In the genomic region with DNA sequence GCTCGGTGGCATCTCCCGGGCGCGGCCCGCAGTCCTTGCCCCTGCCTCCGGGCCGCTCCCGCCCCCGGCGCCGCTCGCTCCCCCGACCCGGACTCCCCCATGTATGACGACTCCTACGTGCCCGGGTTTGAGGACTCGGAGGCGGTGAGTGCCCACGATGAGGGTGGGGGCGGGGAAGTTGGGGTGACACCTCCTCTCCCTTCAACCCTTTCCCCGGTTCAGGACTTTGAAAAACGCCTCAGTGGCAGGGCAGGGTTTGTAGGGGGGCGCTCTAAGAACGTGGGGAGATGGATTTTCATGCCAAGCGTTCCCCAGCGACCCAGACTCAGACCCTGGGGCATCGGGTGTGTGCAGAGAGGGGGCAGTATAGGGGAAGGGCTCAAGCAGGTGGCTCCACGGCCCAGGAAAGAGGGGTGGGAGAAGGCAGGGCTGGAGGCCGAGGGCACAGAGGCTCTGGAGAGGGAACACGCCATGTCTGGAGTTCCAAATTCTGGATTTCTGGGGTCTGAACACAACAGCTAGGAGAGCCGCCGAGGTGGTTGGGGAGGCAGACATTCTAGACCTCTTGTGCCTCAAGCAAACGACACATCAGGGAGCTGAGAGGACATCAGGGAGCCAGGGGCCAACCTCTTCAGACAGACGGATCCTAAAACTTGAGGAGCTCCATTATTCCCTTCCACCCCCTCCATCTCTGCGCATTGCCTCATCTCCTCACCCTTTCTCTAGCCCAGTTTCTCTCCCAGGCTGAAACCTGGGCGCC, we compare ENCODE assay signal across 1 cellular context.
TF ChIP-seq lines count a peak whose summit lies in the region.

No MANE protein-coding gene starts in this region.

TF ChIP-seq in GM23338, 12 proteins besides CTCF, POLR2A, EP300 and RAD21:
- TF ChIP-seq POLR2AphosphoS5 (IDR thresholded peaks at IDR 0.05; ENCODE audit: low read depth), result no peak
- TF ChIP-seq NANOG (IDR thresholded peaks at IDR 0.05; ENCODE audit: borderline replicate concordance), result no peak
- TF ChIP-seq, protein P1, sequence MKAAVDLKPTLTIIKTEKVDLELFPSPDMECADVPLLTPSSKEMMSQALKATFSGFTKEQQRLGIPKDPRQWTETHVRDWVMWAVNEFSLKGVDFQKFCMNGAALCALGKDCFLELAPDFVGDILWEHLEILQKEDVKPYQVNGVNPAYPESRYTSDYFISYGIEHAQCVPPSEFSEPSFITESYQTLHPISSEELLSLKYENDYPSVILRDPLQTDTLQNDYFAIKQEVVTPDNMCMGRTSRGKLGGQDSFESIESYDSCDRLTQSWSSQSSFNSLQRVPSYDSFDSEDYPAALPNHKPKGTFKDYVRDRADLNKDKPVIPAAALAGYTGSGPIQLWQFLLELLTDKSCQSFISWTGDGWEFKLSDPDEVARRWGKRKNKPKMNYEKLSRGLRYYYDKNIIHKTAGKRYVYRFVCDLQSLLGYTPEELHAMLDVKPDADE (IDR thresholded peaks at IDR 0.05), result 0 out of 2 replicates have a peak, but pooled peaks have one; percentile 25
- no peak for TF ChIP-seq ZNF114 (CRISPR knock-in tag; IDR thresholded peaks at IDR 0.05)
- TF ChIP-seq ZNF462 (CRISPR knock-in tag; IDR thresholded peaks at IDR 0.05), result no peak
- TF ChIP-seq CREB1 (CRISPR knock-in tag; IDR thresholded peaks at IDR 0.05; ENCODE audit: low read depth), result 0 out of 2 replicates have a peak, but pooled peaks have one; percentile 10
- no peak for TF ChIP-seq JUNB (IDR thresholded peaks at IDR 0.05; ENCODE audit: unreplicated experiment)
- no peak for TF ChIP-seq ZNF331 (CRISPR knock-in tag; IDR thresholded peaks at IDR 0.05; ENCODE audit: low read depth)
- TF ChIP-seq STAT1 (IDR thresholded peaks at IDR 0.05; ENCODE audit: unreplicated experiment), result no peak
- TF ChIP-seq EZH2 (IDR thresholded peaks at IDR 0.05; ENCODE audit: low read depth, unreplicated experiment), result peak; percentile 28
- no peak for TF ChIP-seq REST (IDR thresholded peaks at IDR 0.05; ENCODE audit: unreplicated experiment)
- TF ChIP-seq EZH2phosphoT487 (IDR thresholded peaks at IDR 0.05; ENCODE audit: unreplicated experiment), result no peak
